In the genomic region with DNA sequence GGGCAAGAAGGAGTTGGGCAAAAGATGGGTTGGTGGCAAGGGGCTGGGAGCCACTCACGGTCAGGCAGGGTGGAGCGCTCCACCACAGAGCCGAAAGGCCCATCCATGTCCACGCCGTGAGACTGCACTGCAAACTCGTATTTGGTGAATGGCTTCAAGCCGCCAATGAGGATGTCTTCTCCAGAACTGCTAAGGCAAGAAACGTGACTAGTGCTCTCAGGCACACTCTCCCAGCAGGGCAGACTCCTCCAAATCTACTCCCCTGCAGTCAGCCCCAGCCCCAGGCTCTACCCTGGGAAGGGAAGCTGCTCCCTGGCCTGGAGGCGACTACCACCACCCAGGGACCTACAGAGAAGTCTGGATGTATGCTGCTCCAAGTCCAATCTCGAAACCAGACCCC, we compare ENCODE assay signal across 23 cellular contexts. TPM values are rescaled to one million over a fixed set of nuclear protein-coding genes. Genes with fewer than 3 reads are reported as not detected.
"Had no signal": no experiment of that assay in that cellular context is flagged by ENCODE, and none has a peak within 500 bp of the region (broad histone marks: within the 10 kb centered on the region; RNA-seq: fewer than 3 reads in every experiment).

No MANE protein-coding gene starts in this region.

- H3K4me3 Mint-ChIP-seq: IgD-negative memory B cell had no signal

- H3K9me3 ChIP-seq: SJCRH30 had no signal

- H3K4me3 ChIP-seq: K562, SJCRH30 had no signal

- H3K27ac Mint-ChIP-seq: IgD-negative memory B cell had no signal

- H3K9ac ChIP-seq: KMS-11 had no signal

- DNase-seq: Kasumi-1, MM.1S, NCI-H1092 treated with DMSO at 0.1 percent for 48 hours, NCI-H1436, NCI-H187, NCI-H2029, NCI-H2081 treated with DMSO at 0.1 percent for 48 hours, NCI-H2171, NCI-H226, NCI-H446 treated with DMSO at 0.1 percent for 48 hours, NCI-H510A treated with DMSO at 0.1 percent for 48 hours, NCI-H526, NCI-H82, PC-3, SHP77 treated with DMSO at 0.1 percent for 48 hours, SJCRH30 had no signal

- H3K4me2 ChIP-seq: KMS-11 had no signal

- H3K9me3 Mint-ChIP-seq: IgD-negative memory B cell had no signal

- H3K27ac ChIP-seq: HL-60, KMS-11, SJCRH30 had no signal

- H3K27me3 ChIP-seq: SJCRH30 had no signal

- H3K36me3 Mint-ChIP-seq: IgD-negative memory B cell had no signal

RNA-seq across cellular contexts. Expression of gene IGDCC3, which starts 11.4 kb away (rescaled TPM):
- total RNA-seq: K562, M059J, OCI-LY7, PC-3, RPMI7951 had no signal
- polyA plus RNA-seq: IgD-negative memory B cell, K562 had no signal

RNA-seq across cellular contexts. Expression of gene IGDCC4, which starts 33.5 kb away (rescaled TPM):
- polyA plus RNA-seq: IgD-negative memory B cell had no signal
